In the genomic region with DNA sequence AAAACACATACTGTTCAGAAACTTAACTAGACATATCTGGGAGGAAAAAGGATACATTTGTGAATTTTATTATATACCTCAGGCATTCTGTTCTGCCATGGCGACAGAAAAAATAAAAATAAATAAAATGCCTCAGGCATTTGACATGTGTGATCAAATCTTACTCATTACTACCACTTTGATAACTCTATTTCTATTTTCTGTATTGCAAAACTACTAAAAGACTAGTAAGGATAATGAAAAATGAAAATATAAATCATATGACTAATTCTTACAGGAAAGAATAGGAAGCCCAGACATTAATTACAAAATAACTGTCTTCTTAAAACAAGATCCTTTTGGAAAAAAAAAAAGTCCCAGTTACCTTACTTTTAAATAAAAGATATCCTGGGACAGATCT, we compare ENCODE assay signal across 10 cellular contexts. TPM values are rescaled to one million over a fixed set of nuclear protein-coding genes. Genes with fewer than 3 reads are reported as not detected.
DNase-seq lines count a peak whose midpoint lies in the region; ATAC-seq, FAIRE-seq and TF ChIP-seq lines count a peak whose summit lies in the region.
"Had no signal": no experiment of that assay in that cellular context is flagged by ENCODE, and none has a peak within 500 bp of the region (broad histone marks: within the 10 kb centered on the region; RNA-seq: fewer than 3 reads in every experiment).

No MANE protein-coding gene starts in this region.

- H3K4me2 ChIP-seq in HepG2 (ENCODE audit: low read depth, low read length) (0 out of 2 replicates have a peak overlapping the region, but pooled peaks have one; percentile 30), K562 (ENCODE audit: insufficient read depth, low read length) (peak overlapping the region; percentile 72)

- no peak overlapping the region for H3K9ac ChIP-seq in HepG2 (ENCODE audit: insufficient read depth, low read depth, low read length)
- peak overlapping the region in 1 of 2 experiments; percentile 91; a peak in 2 of 4 replicates for H3K9ac ChIP-seq in K562 (ENCODE audit: insufficient read depth in 1 of 2, low read depth in 2 of 2, low read length in 2 of 2)

- DNase-seq in HepG2 (ENCODE audit: low spot score) (no peak), right lobe of liver (no peak), K562 (ENCODE audit: extremely low read depth in 1 of 4, low spot score in 3 of 4) (no peak), memory B cell (ENCODE audit: low spot score in 2 of 2) (no peak), aorta (no peak), NAMALWA (ENCODE audit: low spot score) (no peak), RPMI8226 (no peak)
- no peak for DNase-seq in activated CD8-positive, alpha-beta memory T cell treated with anti-CD3 and anti-CD28 coated beads, Interleukin-2, amount 50 U/mL, for 48 hours
- DNase-seq: C1 segment of cervical spinal cord had no signal

- 89% methylated on average over 1 of the region's 1 CpG for WGBS in HepG2 (ENCODE audit: low lambda C conversion rate)
- 23% methylated on average over 1 of the region's 1 CpG for WGBS in right lobe of liver (ENCODE audit: insufficient coverage, low coverage, low lambda C conversion rate, missing lambda C conversion rate)
- WGBS in K562 (ENCODE audit: insufficient coverage, low coverage, missing lambda C conversion rate) = 0% methylated on average over 1 of the region's 1 CpG
- WGBS in aorta, 2 donors = 32 to 43% methylated on average over 1 of the region's 1 CpG

- H2AFZ ChIP-seq in HepG2 (ENCODE audit: low read length) = no peak overlapping the region
- H2AFZ ChIP-seq in K562 (ENCODE audit: low read depth, low read length) = no peak overlapping the region

- intact Hi-C loops in HepG2 (cut with micrococcal nuclease; ENCODE audit: unreplicated experiment) = loop anchor here (10.0 kb wide), 1 partner anchor 439 kb away; the partner anchor contains the start of genes DLG2 and TMEM126B
- intact Hi-C loops in right lobe of liver (cut with DNase I) = no loop called here
- intact Hi-C loops in K562 (cut with micrococcal nuclease) = loop anchor here (2.0 kb wide), 1 partner anchor 21 kb away; no protein-coding TSS in a partner anchor
- intact Hi-C loops in aorta (cut with DNase I) = loop anchor here in 1 of 2 donors (2.0 kb wide), 1 partner anchor 17 kb away; no protein-coding TSS in a partner anchor

- peak overlapping the region; percentile 67 for H3K4me3 Mint-ChIP-seq in memory B cell

- H3K27me3 ChIP-seq in HepG2 (ENCODE audit: control insufficient read depth in 1 of 2, insufficient read depth in 2 of 2, low read length in 2 of 2) (peaks cover 0 to 5% of the 10 kb centered on the region in 2 experiments; a peak in 1 of 5 replicates), right lobe of liver (no peaks in the 10 kb centered on the region), K562 (ENCODE audit: control insufficient read depth in 2 of 2, insufficient read depth in 2 of 2, low read length in 2 of 2) (no peaks in the 10 kb centered on the region), aorta (ENCODE audit: control insufficient read depth in 1 of 2, insufficient read depth in 2 of 2, low read length in 1 of 2) (no peaks in the 10 kb centered on the region)

- in situ Hi-C loops in HepG2 (cut with HindIII; ENCODE audit: extremely low pct_ligation_motif_present, low pct_unique_long_range_greater_than_20kb) = no loop called here
- in situ Hi-C loops in K562 (cut with MboI) = no loop called here

- no peaks in the 10 kb centered on the region for H3K27me3 Mint-ChIP-seq in memory B cell
- H3K27me3 Mint-ChIP-seq: progenitor cell of endocrine pancreas had no signal

- no peaks in the 10 kb centered on the region for H3K9me1 ChIP-seq in K562 (ENCODE audit: control insufficient read depth, insufficient read depth, low read length)

- POLR2A ChIA-PET in HepG2 (lab: Yijun Ruan, JAX) (no interaction called here), K562 (lab: Yijun Ruan, JAX) (interaction anchor here (1.2 to 1.7 kb wide), 2 partner anchors 12 to 22 kb away, joined by 4 read pairs; no protein-coding TSS in a partner anchor)

- TF ChIP-seq CTCF in HepG2 (CRISPR knock-in tag; IDR thresholded peaks at IDR 0.05) = no peak
- no peak for TF ChIP-seq CTCF in right lobe of liver (IDR thresholded peaks at IDR 0.05)
- no peak for TF ChIP-seq CTCF in K562 (IDR thresholded peaks at IDR 0.05 in 2 of 3, conservative IDR thresholded peaks at IDR 0.05 in 1 of 3; ENCODE audit: insufficient read depth in 2 of 3, low read depth in 1 of 3, low read length in 3 of 3)

- ATAC-seq in HepG2 (no peak), right lobe of liver (no peak), K562 (no peak), memory B cell (ENCODE audit: low read depth) (no peak), aorta (ENCODE audit: low FRiP score) (no peak)

- H3K36me3 ChIP-seq in HepG2 (replicated peaks in 1 of 2; ENCODE audit: control insufficient read depth in 1 of 2, insufficient read depth in 2 of 2, low read length in 2 of 2) (no peaks in the 10 kb centered on the region), right lobe of liver (no peaks in the 10 kb centered on the region), K562 (ENCODE audit: control insufficient read depth, insufficient read depth, low read length) (peaks cover 25% of the 10 kb centered on the region), aorta (ENCODE audit: control insufficient read depth in 1 of 2, insufficient read depth in 2 of 2, low read length in 1 of 2) (no peaks in the 10 kb centered on the region)

- FAIRE-seq in HepG2 (lab: Jason Lieb, UNC) = no peak
- no peak for FAIRE-seq in K562 (lab: Jason Lieb, UNC)

- peaks cover 87% of the 10 kb centered on the region for H4K20me1 ChIP-seq in HepG2 (ENCODE audit: insufficient read depth, low read length)
- H4K20me1 ChIP-seq in K562 (replicated peaks; ENCODE audit: control insufficient read depth, insufficient read depth, low read length) = peaks cover 20% of the 10 kb centered on the region; the same call in 1 of the 2 replicates

- BruUV-seq in HepG2 (replicated peaks; lab: Mats Ljungman, UMichigan) = no TSS peak
- BruUV-seq in K562 (replicated peaks; lab: Mats Ljungman, UMichigan) = no TSS peak

- TF ChIP-seq EP300 in HepG2 (IDR thresholded peaks at IDR 0.05; ENCODE audit: low read depth in 2 of 2, low read length in 2 of 2) = no peak
- no peak for TF ChIP-seq EP300 in HepG2 (CRISPR knock-in tag; IDR thresholded peaks at IDR 0.05; ENCODE audit: borderline replicate concordance)
- TF ChIP-seq EP300 in K562 (IDR thresholded peaks at IDR 0.05; ENCODE audit: low read length) = no peak

- H3K9me3 Mint-ChIP-seq in memory B cell = no peaks in the 10 kb centered on the region

- H3K4me1 Mint-ChIP-seq in memory B cell = peaks cover 58% of the 10 kb centered on the region

- TF ChIP-seq RAD21 in HepG2 (CRISPR knock-in tag; IDR thresholded peaks at IDR 0.05) = no peak
- no peak for TF ChIP-seq RAD21 in K562 (CRISPR knock-in tag; conservative IDR thresholded peaks at IDR 0.05 in 1 of 2, IDR thresholded peaks at IDR 0.05 in 1 of 2)

- H3K27ac ChIP-seq in HepG2 (ENCODE audit: extremely low read length, insufficient read depth, low read length) = no peak overlapping the region
- no peak overlapping the region for H3K27ac ChIP-seq in right lobe of liver
- peak overlapping the region; percentile 90; the same call in 2 of the 3 replicates for H3K27ac ChIP-seq in K562 (ENCODE audit: extremely low read depth, low read depth, low read length)
- H3K27ac ChIP-seq in aorta (ENCODE audit: low read depth in 1 of 2, low read length in 2 of 2) = no peak overlapping the region

- H3K79me2 ChIP-seq in HepG2 (ENCODE audit: insufficient read depth, low read length) = peaks cover 100% of the 10 kb centered on the region
- peaks cover 100% of the 10 kb centered on the region for H3K79me2 ChIP-seq in K562 (ENCODE audit: control insufficient read depth, insufficient read depth, low read length)

- H3K4me1 ChIP-seq in HepG2 (ENCODE audit: insufficient read depth, low read length) (peaks cover 67% of the 10 kb centered on the region), right lobe of liver (peaks cover 0 to 52% (median 18%) of the 10 kb centered on the region in 4 donors), K562 (replicated peaks in 1 of 2; ENCODE audit: control insufficient read depth in 2 of 2, insufficient read depth in 2 of 2, low read length in 2 of 2) (peaks cover 18 to 29% of the 10 kb centered on the region in 2 experiments; a peak in 4 of 5 replicates), aorta (ENCODE audit: control insufficient read depth in 1 of 2, insufficient read depth in 2 of 2, low read length in 2 of 2) (peaks cover 0 to 4% of the 10 kb centered on the region in 2 donors)

- peak overlapping the region; percentile 87 for H3K27ac Mint-ChIP-seq in memory B cell
- H3K27ac Mint-ChIP-seq: progenitor cell of endocrine pancreas had no signal

- H3K36me3 Mint-ChIP-seq in memory B cell = peaks cover 8% of the 10 kb centered on the region

- CTCF ChIA-PET in HepG2 (lab: Yijun Ruan, JAX; ENCODE audit: low intra/inter-chr PET ratio, low total read pairs) (no interaction called here), K562 (lab: Yijun Ruan, JAX; ENCODE audit: low intra/inter-chr PET ratio) (no interaction called here)

- H3K9me3 ChIP-seq in HepG2 (ENCODE audit: low read length) (no peaks in the 10 kb centered on the region), right lobe of liver (no peaks in the 10 kb centered on the region), K562 (replicated peaks; ENCODE audit: control insufficient read depth, insufficient read depth, low read depth, low read length) (no peaks in the 10 kb centered on the region), aorta (ENCODE audit: control insufficient read depth, low read length) (no peaks in the 10 kb centered on the region)

- TF ChIP-seq POLR2A in HepG2 (IDR thresholded peaks at IDR 0.05; ENCODE audit: insufficient read depth in 1 of 2, low read depth in 2 of 2, low read length in 2 of 2) (no peak), right lobe of liver (IDR thresholded peaks at IDR 0.05) (no peak), K562 (conservative IDR thresholded peaks at IDR 0.05) (no peak)

- H3K4me3 ChIP-seq in HepG2 (replicated peaks in 1 of 3; ENCODE audit: insufficient read depth in 1 of 3, low read depth in 2 of 3, low read length in 3 of 3) = no peak overlapping the region
- no peak overlapping the region for H3K4me3 ChIP-seq in right lobe of liver
- peak overlapping the region; percentile 64 for H3K4me3 ChIP-seq in K562
- no peak overlapping the region for H3K4me3 ChIP-seq in aorta (ENCODE audit: low read length in 2 of 2)

RNA-seq across cellular contexts. Expression of gene PICALM, which starts 5.3 kb away (rescaled TPM):
- total RNA-seq in HepG2 (2016; rRNA removed; fragmentation: Illumina TruSeq; extraction: Trizol) (97.6 and 122 TPM in 2 replicates), right lobe of liver (100 to 1,000 TPM in 3 of 6 experiments, 10 to 100 TPM in 3; 84.1 to 137 (median 97.6) TPM), K562 (2014; rRNA removed) (230 and 307 TPM in 2 replicates), K562 (2014; rRNA removed; fragmentation: Illumina TruSeq; extraction: Trizol) (340 and 386 TPM in 2 replicates), K562 (2015; rRNA removed; fragmentation: Illumina TruSeq; extraction: Trizol) (269 and 309 TPM in 2 replicates), K562 (2021) (281 and 340 TPM in 2 replicates), aorta (100 to 1,000 TPM; 306 to 486 TPM)
- total RNA-seq in HepG2 (2016; cell fraction: cytosol; rRNA removed; fragmentation: Illumina TruSeq; extraction: Trizol; ENCODE audit: low read depth) = 185 and 210 TPM in 2 replicates
- 99.5 and 114 TPM in 2 replicates for total RNA-seq in HepG2 (2016; cell fraction: insoluble cytoplasmic fraction; rRNA removed; fragmentation: Illumina TruSeq; extraction: Trizol)
- 78.0 and 99.1 TPM in 2 replicates for total RNA-seq in HepG2 (2016; cell fraction: membrane; rRNA removed; fragmentation: Illumina TruSeq; extraction: Trizol)
- 105 and 121 TPM in 2 replicates for total RNA-seq in HepG2 (2016; cell fraction: nucleus; rRNA removed; fragmentation: Illumina TruSeq; extraction: Trizol)
- polyA plus RNA-seq in HepG2 (2011; rRNA removed) (148 and 154 TPM in 2 replicates), K562 (2011; rRNA removed) (681 and 990 TPM in 2 replicates), K562 (2014; fragmentation: Illumina TruSeq; extraction: Trizol) (445 and 542 TPM in 2 replicates), K562 (2014; fragmentation: Nextera tagmentation; extraction: Ambion mirVana) (100 to 1,000 TPM in 1 of 2 experiments, 10 to 100 TPM in 1; 41.3 to 129 TPM), K562 (2014; rRNA removed) (304 TPM in 2 replicates), aorta (100 to 1,000 TPM in 1 of 2 donors, 10 to 100 TPM in 1; 94.5 to 101 TPM)
- polyA plus RNA-seq in HepG2 (2011; cell fraction: cytosol; rRNA removed) = 71.2 and 106 TPM in 2 replicates
- polyA plus RNA-seq in HepG2 (2011; cell fraction: nucleus; rRNA removed) = 84.2 and 123 TPM in 2 replicates
- 83.5 and 95.3 TPM in 2 replicates for polyA plus RNA-seq in HepG2 (2012)
- polyA plus RNA-seq in HepG2 (2016; cell fraction: cytosol; fragmentation: Illumina TruSeq; extraction: Trizol; ENCODE audit: low read depth) = 4.3 and 4.7 TPM in 2 replicates
- 105 and 110 TPM in 2 replicates for polyA plus RNA-seq in HepG2 (2016; cell fraction: insoluble cytoplasmic fraction; fragmentation: Illumina TruSeq; extraction: Trizol; ENCODE audit: low read depth)
- 15.5 and 17.4 TPM in 2 replicates for polyA plus RNA-seq in HepG2 (2016; cell fraction: membrane; fragmentation: Illumina TruSeq; extraction: Trizol; ENCODE audit: low read depth)
- 70.7 and 87.4 TPM in 2 replicates for polyA plus RNA-seq in HepG2 (2016; cell fraction: nucleus; fragmentation: Illumina TruSeq; extraction: Trizol; ENCODE audit: insufficient read depth, low read depth)
- polyA minus RNA-seq in HepG2 (2011; rRNA and poly(A)+ RNA removed; ENCODE audit: low replicate concordance) = 247 and 783 TPM in 2 replicates
- 130 and 147 TPM in 2 replicates for polyA minus RNA-seq in HepG2 (2011; cell fraction: cytosol; rRNA and poly(A)+ RNA removed)
- 306 and 365 TPM in 2 replicates for polyA minus RNA-seq in HepG2 (2011; cell fraction: nucleus; rRNA and poly(A)+ RNA removed)
- 475 and 1,498 TPM in 2 replicates for total RNA-seq in K562 (2011; cell fraction: chromatin; rRNA removed; ENCODE audit: low replicate concordance)
- 202 and 279 TPM in 2 replicates for total RNA-seq in K562 (2011; cell fraction: nucleolus; rRNA removed)
- total RNA-seq in K562 (2011; cell fraction: nucleoplasm; rRNA removed) = 517 and 758 TPM in 2 replicates
- 509 and 566 TPM in 2 replicates for polyA plus RNA-seq in K562 (2011; cell fraction: cytosol; rRNA removed)
- 499 and 568 TPM in 2 replicates for polyA plus RNA-seq in K562 (2011; cell fraction: nucleus; rRNA removed)
- polyA plus RNA-seq in K562 (2012) = 259 and 286 TPM in 2 replicates
- 1,181 and 1,573 TPM in 2 replicates for polyA minus RNA-seq in K562 (2011; rRNA and poly(A)+ RNA removed)
- 387 and 658 TPM in 2 replicates for polyA minus RNA-seq in K562 (2011; cell fraction: cytosol; rRNA and poly(A)+ RNA removed)
- polyA minus RNA-seq in K562 (2011; cell fraction: nucleus; rRNA and poly(A)+ RNA removed) = 394 and 431 TPM in 2 replicates

Comparison
In these comparisons a context has a peak if more than half of its experiments do, and no peak if none do; other contexts are left out.
1. intact Hi-C loops: an anchor here in HepG2 (10.0 kb wide) and K562 (2.0 kb wide); none called in right lobe of liver.
2. Of the 241 proteins assayed by ChIP-seq in both HepG2 and K562: peak only in HepG2: none; only in K562: POLR2G and RBFOX2; in both: none; in neither: 239.